Comparison of ENCODE assay signal across 11 cellular contexts in genomic region chr21:37240978-37241377, GRCh38.
"Had no signal": no experiment of that assay in that cellular context is flagged by ENCODE, and none has a peak within 500 bp of the region (broad histone marks: within the 10 kb centered on the region; RNA-seq: fewer than 3 reads in every experiment).

No MANE protein-coding gene starts in this region.

- H3K27me3 Mint-ChIP-seq: stimulated activated naive CD8-positive, alpha-beta T cell treated with anti-CD3 and anti-CD28 coated beads, Interleukin-15, Interleukin-2, amounts not matched to agents 100 ng/mL and 50 ng/mL, for 24 hours had no signal

- H3K27ac ChIP-seq: brain microvascular endothelial cell, heart left ventricle, upper lobe of left lung had no signal

- H3K4me3 Mint-ChIP-seq: stimulated activated naive CD8-positive, alpha-beta T cell treated with anti-CD3 and anti-CD28 coated beads, Interleukin-15, Interleukin-2, amounts not matched to agents 100 ng/mL and 50 ng/mL, for 24 hours had no signal

- H3K9me3 ChIP-seq: heart left ventricle, upper lobe of left lung had no signal

- H3K27me3 ChIP-seq: brain microvascular endothelial cell, heart left ventricle, upper lobe of left lung had no signal

- DNase-seq: activated CD4-positive, alpha-beta T cell treated with anti-CD3 and anti-CD28 coated beads for 48 hours; activated naive CD4-positive, alpha-beta T cell treated with Interleukin-2 at 50 U/mL for 16 hours; amygdala; brain microvascular endothelial cell; heart left ventricle; mammary epithelial cell; stimulated activated CD4-positive, alpha-beta T cell treated with anti-CD3 and anti-CD28 coated beads, Interleukin-4, amount 100 ng/mL, for 1 hour; stimulated activated CD8-positive, alpha-beta memory T cell treated with anti-CD3 and anti-CD28 coated beads, Interleukin-4, amount 100 ng/mL, for 48 hours; upper lobe of left lung had no signal

- H3K9me3 Mint-ChIP-seq: stimulated activated naive CD8-positive, alpha-beta T cell treated with anti-CD3 and anti-CD28 coated beads, Interleukin-15, Interleukin-2, amounts not matched to agents 100 ng/mL and 50 ng/mL, for 24 hours had no signal

- ATAC-seq: heart left ventricle, left lobe of liver had no signal

- H3K4me3 ChIP-seq: heart left ventricle, upper lobe of left lung had no signal
